ENCODE assay signal across 28 cellular contexts in the genomic region with DNA sequence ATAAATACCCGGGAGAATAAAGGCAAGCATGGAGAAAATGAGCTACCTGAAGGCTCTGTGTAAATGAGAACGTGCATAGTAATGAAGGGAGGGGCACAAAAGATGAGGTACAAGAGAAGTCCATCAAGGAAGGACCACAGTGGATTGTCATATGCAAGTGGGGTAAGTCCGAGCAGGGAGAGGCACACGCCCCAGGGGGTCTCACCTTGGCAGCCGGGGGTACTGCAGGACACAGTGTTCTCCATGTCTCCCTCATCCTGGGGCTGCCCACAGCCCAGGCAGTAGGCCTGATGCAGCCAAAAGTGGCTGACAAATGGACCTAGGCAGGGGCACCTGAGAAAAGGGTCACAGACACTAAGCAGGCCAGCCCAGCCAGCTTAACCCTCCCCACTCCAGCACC. TPM values are rescaled to one million over a fixed set of nuclear protein-coding genes. Genes with fewer than 3 reads are reported as not detected.
"Had no signal": no experiment of that assay in that cellular context is flagged by ENCODE, and none has a peak within 500 bp of the region (broad histone marks: within the 10 kb centered on the region; RNA-seq: fewer than 3 reads in every experiment).

No MANE protein-coding gene starts in this region.

- H3K9ac ChIP-seq: parathyroid adenoma had no signal

- H3K36me3 ChIP-seq: brain microvascular endothelial cell, spleen, upper lobe of left lung, vagina had no signal

- ATAC-seq: right cardiac atrium, WTC11 had no signal

- H3K4me3 ChIP-seq: spleen, testis, upper lobe of left lung, vagina had no signal

- H3K27ac Mint-ChIP-seq: activated naive CD8-positive, alpha-beta T cell treated with anti-CD3 and anti-CD28 coated beads, Interleukin-2, amount 10 ng/mL, durations not matched to agents 7 days and 5 days; activated T-helper 2 cell treated with anti-CD3 and anti-CD28 coated beads, Interferon-gamma antibody, Interleukin-2, Interleukin-4, amounts not matched to agents 10 μg/mL and 5 μg/mL and 100 μg/mL, durations not matched to agents 14 hours and 24 hours and 36 hours; mesothelial cell of epicardium; naive B cell; WTC11 had no signal

- H3K27me3 Mint-ChIP-seq: naive B cell had no signal

- H3K27ac ChIP-seq: brain microvascular endothelial cell, parathyroid adenoma, spleen, testis, upper lobe of left lung, vagina had no signal

- H3K9me3 Mint-ChIP-seq: activated naive CD8-positive, alpha-beta T cell treated with anti-CD3 and anti-CD28 coated beads, Interleukin-2, amount 10 ng/mL, durations not matched to agents 7 days and 5 days; activated T-helper 2 cell treated with anti-CD3 and anti-CD28 coated beads, Interferon-gamma antibody, Interleukin-2, Interleukin-4, amounts not matched to agents 10 μg/mL and 5 μg/mL and 100 μg/mL, durations not matched to agents 14 hours and 24 hours and 36 hours; mesothelial cell of epicardium; naive B cell; WTC11 had no signal

- H2AFZ ChIP-seq: parathyroid adenoma had no signal

- H3K4me3 Mint-ChIP-seq: activated naive CD8-positive, alpha-beta T cell treated with anti-CD3 and anti-CD28 coated beads, Interleukin-2, amount 10 ng/mL, durations not matched to agents 7 days and 5 days; mesothelial cell of epicardium; WTC11 had no signal

- DNase-seq: activated CD4-positive, alpha-beta T cell treated with anti-CD3 and anti-CD28 coated beads for 1 hour; activated naive CD8-positive, alpha-beta T cell treated with anti-CD3 and anti-CD28 coated beads, Interleukin-2, amount 10 ng/mL, durations not matched to agents 7 days and 5 days; brain microvascular endothelial cell; caudate nucleus; foreskin fibroblast; head of caudate nucleus; hippocampal formation; mammary epithelial cell; naive B cell; occipital lobe; spleen; stimulated activated naive CD4-positive, alpha-beta T cell; T-helper 2 cell; testis had no signal

- H3K9me3 ChIP-seq: spleen, testis, upper lobe of left lung, vagina had no signal

- H3K27me3 ChIP-seq: brain microvascular endothelial cell, spleen, testis, upper lobe of left lung, vagina had no signal

- H3K36me3 Mint-ChIP-seq: mesothelial cell of epicardium, naive B cell, WTC11 had no signal

RNA-seq across cellular contexts. Expression of gene DCST1, which starts 10.0 kb away (rescaled TPM):
- total RNA-seq: activated naive CD8-positive, alpha-beta T cell treated with anti-CD3 and anti-CD28 coated beads, Interleukin-2, amount 10 ng/mL, durations not matched to agents 7 days and 5 days; astrocyte; chondrocyte; endothelial cell of umbilical vein; liver; mammary epithelial cell; occipital lobe; pulmonary artery endothelial cell; right cardiac atrium; spleen; vagina had no signal
- polyA plus RNA-seq: endothelial cell of umbilical vein, keratinocyte, liver, mammary epithelial cell, neural cell, right cardiac atrium, spleen had no signal

RNA-seq across cellular contexts. Expression of gene LENEP, which starts 30.2 kb away (rescaled TPM):
- total RNA-seq: astrocyte, right cardiac atrium, vagina had no signal
- polyA plus RNA-seq: endothelial cell of umbilical vein, keratinocyte, liver, neural cell, right cardiac atrium, spleen had no signal
